In the genomic region with DNA sequence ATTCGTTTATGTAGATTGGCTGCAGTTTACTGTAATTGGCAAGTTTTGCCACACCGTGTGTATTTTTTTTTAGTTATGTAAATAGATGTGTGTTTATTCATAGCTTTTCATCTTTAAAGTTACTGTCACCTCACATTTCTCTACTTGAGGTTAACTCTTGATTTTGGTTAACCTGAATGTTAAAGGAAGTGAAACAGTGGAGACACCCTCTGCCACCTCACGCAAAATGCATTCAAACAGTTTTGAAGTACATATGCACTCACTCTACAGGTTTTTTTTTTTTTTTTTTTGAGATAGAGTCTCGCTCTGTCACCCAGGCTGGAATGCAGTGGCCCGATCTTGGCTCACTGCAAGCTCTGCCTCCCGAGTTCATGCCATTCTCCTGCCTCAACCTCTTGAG, we compare ENCODE assay signal across 14 cellular contexts. TPM values are rescaled to one million over a fixed set of nuclear protein-coding genes. Genes with fewer than 3 reads are reported as not detected.
A peak's percentile ranks its signal among the peaks of the same experiment; 100 is the strongest.
DNase-seq lines count a peak whose midpoint lies in the region; ATAC-seq and TF ChIP-seq lines count a peak whose summit lies in the region.
"Had no signal": no experiment of that assay in that cellular context is flagged by ENCODE, and none has a peak within 500 bp of the region (broad histone marks: within the 10 kb centered on the region; RNA-seq: fewer than 3 reads in every experiment).

No MANE protein-coding gene starts in this region.

- no peaks in the 10 kb centered on the region for H3K27me3 ChIP-seq in neural progenitor cell

- no peak overlapping the region for H3K27ac ChIP-seq in neural progenitor cell

- H3K36me3 ChIP-seq in neural progenitor cell: no peaks in the 10 kb centered on the region

- no peaks in the 10 kb centered on the region for H3K9me3 ChIP-seq in neural progenitor cell (ENCODE audit: low read depth)

- intact Hi-C loops in activated B cell treated with CpG ODN at 0.5 μM for 24 hours (cut with micrococcal nuclease): loop anchor here (1.0 to 10.0 kb wide), 4 partner anchors 9 to 829 kb away; a partner anchor contains a TSS

- no peak for DNase-seq in activated B cell treated with CpG ODN at 0.5 μM for 24 hours
- no peak for DNase-seq in mesothelial cell of epicardium (ENCODE audit: low spot score in 2 of 2, unreplicated experiment in 2 of 2)
- DNase-seq in NCI-H446 treated with DMSO at 0.1 percent for 48 hours (lab: John Stamatoyannopoulos, UW): no peak
- no peak for DNase-seq in kidney glomerular epithelial cell (lab: John Stamatoyannopoulos, UW)
- DNase-seq in neural progenitor cell (ENCODE audit: low spot score): no peak
- DNase-seq: CD4-positive, alpha-beta T cell; retina had no signal

- H3K79me2 ChIP-seq in neural progenitor cell (ENCODE audit: low read depth): no peaks in the 10 kb centered on the region

- H3K36me3 Mint-ChIP-seq in activated B cell treated with CpG ODN at 0.5 μM for 24 hours (ENCODE audit: low read depth): no peaks in the 10 kb centered on the region
- no peaks in the 10 kb centered on the region for H3K36me3 Mint-ChIP-seq in mesothelial cell of epicardium
- no peaks in the 10 kb centered on the region for H3K36me3 Mint-ChIP-seq in neural progenitor cell

- peaks cover 60% of the 10 kb centered on the region for H3K4me1 Mint-ChIP-seq in activated B cell treated with CpG ODN at 0.5 μM for 24 hours
- no peaks in the 10 kb centered on the region for H3K4me1 Mint-ChIP-seq in mesothelial cell of epicardium
- H3K4me1 Mint-ChIP-seq in neural progenitor cell: peaks cover 2% of the 10 kb centered on the region

- H3K27me3 Mint-ChIP-seq in activated B cell treated with CpG ODN at 0.5 μM for 24 hours (no peaks in the 10 kb centered on the region), mesothelial cell of epicardium (ENCODE audit: low read depth) (no peaks in the 10 kb centered on the region), neural progenitor cell (ENCODE audit: insufficient read depth, low read depth) (no peaks in the 10 kb centered on the region)
- H3K27me3 Mint-ChIP-seq: activated naive CD8-positive, alpha-beta T cell; CD4-positive, alpha-beta T cell had no signal

- no peak for TF ChIP-seq CTCF in activated B cell treated with CpG ODN at 0.5 μM for 24 hours (IDR thresholded peaks at IDR 0.05)
- TF ChIP-seq CTCF in mesothelial cell of epicardium (IDR thresholded peaks at IDR 0.05; ENCODE audit: unreplicated experiment): no peak
- no peak for TF ChIP-seq CTCF in neural progenitor cell (IDR thresholded peaks at IDR 0.05)

- H3K27ac Mint-ChIP-seq in activated B cell treated with CpG ODN at 0.5 μM for 24 hours: peak overlapping the region; percentile 86
- H3K27ac Mint-ChIP-seq in mesothelial cell of epicardium: no peak overlapping the region
- no peak overlapping the region for H3K27ac Mint-ChIP-seq in neural progenitor cell
- H3K27ac Mint-ChIP-seq: activated naive CD8-positive, alpha-beta T cell; CD4-positive, alpha-beta T cell; GM23338 had no signal

- no peak overlapping the region for H3K9ac ChIP-seq in neural progenitor cell

- H2AFZ ChIP-seq in neural progenitor cell (replicated peaks): no peak overlapping the region
- H2AFZ ChIP-seq: GM23338 had no signal

- H4K20me1 ChIP-seq in neural progenitor cell (ENCODE audit: low read depth): no peaks in the 10 kb centered on the region

- H3K4me3 ChIP-seq in neural progenitor cell: no peak overlapping the region
- H3K4me3 ChIP-seq: GM23338 had no signal

- no peak overlapping the region for H3K4me2 ChIP-seq in neural progenitor cell
- H3K4me2 ChIP-seq: GM23338 had no signal

- peak; percentile 63 for ATAC-seq in GM18508 (IDR thresholded peaks at IDR 0.05; ENCODE audit: insufficient read depth, unreplicated experiment)
- ATAC-seq in GM21390 (IDR thresholded peaks at IDR 0.05; ENCODE audit: unreplicated experiment): peak; percentile 73
- peak; percentile 48 for ATAC-seq in HG03095 (IDR thresholded peaks at IDR 0.05; ENCODE audit: unreplicated experiment)
- peak; percentile 67 for ATAC-seq in activated B cell treated with CpG ODN at 0.5 μM for 24 hours (ENCODE audit: low read depth)
- ATAC-seq: GM23338 had no signal

- CTCF ChIA-PET in activated B cell treated with CpG ODN at 0.5 μM for 24 hours (lab: Charles Lee): no interaction called here

- peak overlapping the region; percentile 69 for H3K4me3 Mint-ChIP-seq in activated B cell treated with CpG ODN at 0.5 μM for 24 hours
- H3K4me3 Mint-ChIP-seq in mesothelial cell of epicardium: no peak overlapping the region
- H3K4me3 Mint-ChIP-seq in neural progenitor cell: no peak overlapping the region
- H3K4me3 Mint-ChIP-seq: activated naive CD8-positive, alpha-beta T cell; CD4-positive, alpha-beta T cell; GM23338 had no signal

- H3F3A ChIP-seq in neural progenitor cell (ENCODE audit: low read depth): no peaks in the 10 kb centered on the region

- POLR2A ChIA-PET in activated B cell treated with CpG ODN at 0.5 μM for 24 hours (lab: Charles Lee): interaction anchor here (0.7 to 0.8 kb wide), 9 partner anchors 37 to 1131 kb away, joined by 3 to 8 read pairs (median 5); a partner anchor contains a TSS

- no peaks in the 10 kb centered on the region for H3K4me1 ChIP-seq in neural progenitor cell

- H3K9me3 Mint-ChIP-seq in activated B cell treated with CpG ODN at 0.5 μM for 24 hours: no peaks in the 10 kb centered on the region
- no peaks in the 10 kb centered on the region for H3K9me3 Mint-ChIP-seq in mesothelial cell of epicardium
- H3K9me3 Mint-ChIP-seq in neural progenitor cell: no peaks in the 10 kb centered on the region
- H3K9me3 Mint-ChIP-seq: CD4-positive, alpha-beta T cell; GM23338 had no signal

RNA-seq across cellular contexts. Expression of a gene that starts 17.7 kb away (rescaled TPM):
- total RNA-seq in activated B cell treated with CpG ODN at 0.5 μM for 24 hours (not detected in 2 replicates), mesothelial cell of epicardium (not detected in 3 replicates), neural progenitor cell (ENCODE audit: low replicate concordance) (0.82 TPM in 1 of 2 replicates, not detected in the other)
- total RNA-seq: CD4-positive, alpha-beta T cell; epithelial cell of proximal tubule; GM23338; MCF 10A had no signal

RNA-seq across cellular contexts. Expression of a gene that starts 27.3 kb away (rescaled TPM):
- total RNA-seq in activated B cell treated with CpG ODN at 0.5 μM for 24 hours (not detected in 2 replicates), mesothelial cell of epicardium (0.16 TPM in 1 of 3 replicates, not detected in the others), neural progenitor cell (ENCODE audit: low replicate concordance) (not detected in 2 replicates)
- total RNA-seq: CD4-positive, alpha-beta T cell; epithelial cell of proximal tubule; MCF 10A had no signal

RNA-seq across cellular contexts. Expression of a gene that starts 46.4 kb away (rescaled TPM):
- total RNA-seq in activated B cell treated with CpG ODN at 0.5 μM for 24 hours (0.07 and 0.29 TPM in 2 replicates), mesothelial cell of epicardium (0.81 to 1.3 TPM (median 0.89 TPM) in 3 replicates), neural progenitor cell (ENCODE audit: low replicate concordance) (0.09 and 0.50 TPM in 2 replicates)
- total RNA-seq: GM23338, MCF 10A had no signal

RNA-seq across cellular contexts. Expression of a gene that starts 55.4 kb away (rescaled TPM):
- total RNA-seq in activated B cell treated with CpG ODN at 0.5 μM for 24 hours: 45.3 and 51.0 TPM in 2 replicates
- 39.3 to 41.9 TPM (median 39.7 TPM) in 3 replicates for total RNA-seq in mesothelial cell of epicardium
- total RNA-seq in neural progenitor cell (ENCODE audit: low replicate concordance): 28.2 and 37.3 TPM in 2 replicates
